In genomic region chr17:4788807-4789700, GRCh38 we compare ENCODE assay signal across 9 cellular contexts. TPM values are rescaled to one million over a fixed set of nuclear protein-coding genes. Genes with fewer than 3 reads are reported as not detected.
DNase-seq lines count a peak whose midpoint lies in the region; ATAC-seq and TF ChIP-seq lines count a peak whose summit lies in the region.
"Had no signal": no experiment of that assay in that cellular context is flagged by ENCODE, and none has a peak within 500 bp of the region (broad histone marks: within the 10 kb centered on the region; RNA-seq: fewer than 3 reads in every experiment).

GLTPD2 (plus strand) TSS chr17:4788964; CDS start chr17:4789012, 48 bp downstream.

- H4K20me1 ChIP-seq in BLaER1 treated with 17β-estradiol and CSF1 and Interleukin-3, amounts not matched to agents 10 nM and 100 nM: peaks cover 0 to 24% (median 9%) of the 10 kb centered on the region in 11 experiments; a peak in 11 of 22 replicates

- TF ChIP-seq CTCF in adrenal gland (IDR thresholded peaks at IDR 0.05) (no peak), thoracic aorta (IDR thresholded peaks at IDR 0.05) (no peak)

- H3K36me3 ChIP-seq in BLaER1 treated with 17β-estradiol and CSF1 and Interleukin-3, amounts not matched to agents 10 nM and 100 nM: no peaks in the 10 kb centered on the region
- H3K36me3 ChIP-seq in HAP-1 (replicated peaks) (no peaks in the 10 kb centered on the region), adrenal gland (replicated peaks in 1 of 2) (no peaks in the 10 kb centered on the region), thoracic aorta (no peaks in the 10 kb centered on the region)

- no peaks in the 10 kb centered on the region for H3K9me3 ChIP-seq in BLaER1 treated with 17β-estradiol and CSF1 and Interleukin-3, amounts not matched to agents 10 nM and 100 nM (replicated peaks in 1 of 11)
- H3K9me3 ChIP-seq in HAP-1: peaks cover 3% of the 10 kb centered on the region; the same call in 1 of the 2 replicates
- H3K9me3 ChIP-seq in adrenal gland (replicated peaks in 1 of 3): no peaks in the 10 kb centered on the region
- no peaks in the 10 kb centered on the region for H3K9me3 ChIP-seq in thoracic aorta

- intact Hi-C loops in adrenal gland (cut with DNase I): loop anchor here (2.0 to 10.0 kb wide), 3 partner anchors 54 to 102 kb away; partner anchors contain the start of genes CXCL16 (in 1 of the 2), MED11 (in 1 of the 2) and ZMYND15 (in 1 of the 2)

- 50 to 62% (median 56%) methylated on average over 16 to 62 of the region's 62 CpGs for WGBS in adrenal gland, 4 donors

- H3K4me1 ChIP-seq in BLaER1 treated with 17β-estradiol and CSF1 and Interleukin-3, amounts not matched to agents 10 nM and 100 nM: peaks cover 43 to 57% (median 51%) of the 10 kb centered on the region in 10 experiments
- H3K4me1 ChIP-seq in HAP-1: peaks cover 15% of the 10 kb centered on the region
- H3K4me1 ChIP-seq in adrenal gland (replicated peaks in 1 of 2): peaks cover 4 to 44% of the 10 kb centered on the region in 2 donors
- peaks cover 22 to 42% of the 10 kb centered on the region in 2 donors for H3K4me1 ChIP-seq in thoracic aorta (ENCODE audit: control insufficient read depth in 1 of 2, low read depth in 2 of 2)

- peak within 1 kb of the TSS; percentile 76 to 96 (median 86) for H3K9ac ChIP-seq in BLaER1 treated with 17β-estradiol and CSF1 and Interleukin-3, amounts not matched to agents 10 nM and 100 nM

- H3K27me3 ChIP-seq in BLaER1 treated with 17β-estradiol and CSF1 and Interleukin-3, amounts not matched to agents 10 nM and 100 nM: peaks cover 25 to 63% (median 56%) of the 10 kb centered on the region in 11 experiments
- H3K27me3 ChIP-seq in HAP-1 (ENCODE audit: low read depth) (no peaks in the 10 kb centered on the region), adrenal gland (peaks cover 10% of the 10 kb centered on the region), layer of hippocampus (ENCODE audit: control insufficient read depth, insufficient read depth, low read length) (peaks cover 6% of the 10 kb centered on the region), thoracic aorta (replicated peaks; ENCODE audit: insufficient read depth) (no peaks in the 10 kb centered on the region)

- no peak for DNase-seq in HAP-1 (ENCODE audit: low spot score in 2 of 2)
- DNase-seq in adrenal gland: no peak
- DNase-seq in thoracic aorta (ENCODE audit: low spot score): no peak
- DNase-seq in erythroblast (lab: John Stamatoyannopoulos, UW): no peak

- peak; percentile 14 for ATAC-seq in thoracic aorta (ENCODE audit: insufficient number of reproducible peaks, low FRiP score, low read depth)
- ATAC-seq in HG03097 (IDR thresholded peaks at IDR 0.05; ENCODE audit: low FRiP score, unreplicated experiment): no peak
- no peak for ATAC-seq in GM19035 (IDR thresholded peaks at IDR 0.05; ENCODE audit: unreplicated experiment)

- H3K4me3 ChIP-seq in BLaER1 treated with 17β-estradiol and CSF1 and Interleukin-3, amounts not matched to agents 10 nM and 100 nM: peak within 1 kb of the TSS; percentile 68 to 87 (median 76)
- peak within 1 kb of the TSS; percentile 37 for H3K4me3 ChIP-seq in HAP-1
- H3K4me3 ChIP-seq in adrenal gland: peak within 1 kb of the TSS in 3 of 4 donors; percentile 15 to 57 (median 44)
- peak within 1 kb of the TSS; percentile 95 for H3K4me3 ChIP-seq in thoracic aorta

- H3K4me2 ChIP-seq in BLaER1 treated with 17β-estradiol and CSF1 and Interleukin-3, amounts not matched to agents 10 nM and 100 nM: peak within 1 kb of the TSS; percentile 90 to 100 (median 98)

- in situ Hi-C loops in HAP-1 (cut with MboI; ENCODE audit: low sequenced_read_pairs): no loop called here

- H3K27ac ChIP-seq in BLaER1 treated with 17β-estradiol and CSF1 and Interleukin-3, amounts not matched to agents 10 nM and 100 nM: peak within 1 kb of the TSS; percentile 73 to 91 (median 81)
- peak within 1 kb of the TSS; percentile 78 to 98 (median 96) for H3K27ac ChIP-seq in adrenal gland
- H3K27ac ChIP-seq in layer of hippocampus (ENCODE audit: low read depth, low read length): peak within 1 kb of the TSS; percentile 98
- peak within 1 kb of the TSS; percentile 89 to 97 for H3K27ac ChIP-seq in thoracic aorta

- TF ChIP-seq POLR2A in adrenal gland (IDR thresholded peaks at IDR 0.05) (no peak), erythroblast (IDR thresholded peaks at IDR 0.05; ENCODE audit: low read length) (no peak)

RNA-seq across cellular contexts. Expression of gene GLTPD2, which starts in this region (rescaled TPM):
- not detected for total RNA-seq in adrenal gland
- not detected for polyA plus RNA-seq in adrenal gland
- total RNA-seq in thoracic aorta: not detected
- total RNA-seq: HT1080 had no signal

Comparison
In these comparisons a context has a peak if more than half of its experiments do, and no peak if none do; other contexts are left out.
1. Peak in ATAC-seq, H3K4me3 ChIP-seq and H3K27ac ChIP-seq in thoracic aorta; RNA of the gene not detected or under 1 TPM.
2. H3K4me3 ChIP-seq: peak in every context shown above with its lines; median percentile 95 in thoracic aorta; 76 in BLaER1 treated with 17β-estradiol and CSF1 and Interleukin-3, amounts not matched to agents 10 nM and 100 nM; 44 in adrenal gland; 37 in HAP-1.